1 cellular context compared by ENCODE assay signal in genomic region chr22:35349704-35350538, GRCh38.
TF ChIP-seq lines count a peak whose summit lies in the region.

No MANE protein-coding gene starts in this region.

TF ChIP-seq in GM12878, 131 proteins besides CTCF, POLR2A, EP300 and RAD21:
- TF ChIP-seq SRF (IDR thresholded peaks at IDR 0.05; ENCODE audit: low read depth in 2 of 2, low read length in 2 of 2) (no peak), SUZ12 (IDR thresholded peaks at IDR 0.05; ENCODE audit: unreplicated experiment) (no peak), RFX5 (IDR thresholded peaks at IDR 0.05; ENCODE audit: low read depth, low read length) (no peak), USF1 (IDR thresholded peaks at IDR 0.05; ENCODE audit: borderline replicate concordance, extremely low read length, insufficient read depth, low read depth, low read length) (no peak), BACH1 (IDR thresholded peaks at IDR 0.05; ENCODE audit: borderline replicate concordance) (no peak), SMARCA5 (IDR thresholded peaks at IDR 0.05) (peak; percentile 29; the same call in 1 of the 2 replicates)
